Comparison of ENCODE assay signal across 1 cellular context in the genomic region with DNA sequence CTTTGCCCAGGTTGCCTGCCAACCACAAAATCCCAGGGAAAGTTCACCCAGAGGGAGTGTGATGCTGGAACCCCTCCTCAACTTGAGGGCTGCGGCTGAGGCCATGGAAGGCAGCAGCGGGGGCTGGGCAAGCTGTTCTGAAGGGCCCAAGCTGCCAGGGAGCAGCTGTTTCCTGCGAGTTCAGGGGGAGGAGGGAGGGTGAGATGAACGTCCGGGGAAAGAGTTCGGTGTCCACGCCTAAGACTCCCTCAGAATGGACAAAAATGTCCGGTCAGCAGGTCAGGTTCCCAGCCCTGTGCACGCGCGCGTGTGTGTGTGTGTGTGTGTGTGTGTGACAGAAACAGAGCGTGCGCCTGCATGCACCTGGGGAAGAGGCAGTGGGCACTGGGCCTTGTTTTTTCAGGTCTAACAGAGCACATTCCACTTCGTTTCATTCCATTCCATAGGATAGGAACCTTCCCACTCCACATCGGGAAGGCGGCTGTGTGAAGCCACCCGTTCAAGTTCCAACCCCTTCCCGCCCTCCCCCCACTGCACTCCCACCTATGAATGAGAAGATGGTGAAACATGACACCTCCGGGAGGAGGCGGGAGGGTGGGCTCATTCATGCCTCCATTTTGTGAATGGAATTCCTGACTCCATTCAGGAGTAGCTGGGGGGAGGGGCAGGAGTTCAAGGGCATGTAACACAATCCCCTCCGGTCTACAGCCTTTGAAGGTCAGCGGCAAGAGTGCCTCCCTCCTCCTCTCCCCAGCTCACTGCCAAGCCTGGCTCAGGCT.
TF ChIP-seq lines count a peak whose summit lies in the region.

No MANE protein-coding gene starts in this region.

TF ChIP-seq in HepG2, 621 proteins besides CTCF, POLR2A, EP300 and RAD21 (continued from another document and continues in another):
- TF ChIP-seq ZNF280D (CRISPR knock-in tag; IDR thresholded peaks at IDR 0.05), result no peak
- TF ChIP-seq MBNL3 (CRISPR knock-in tag; conservative IDR thresholded peaks at IDR 0.05), result no peak
- peak; percentile 99 for TF ChIP-seq ETV5 (CRISPR knock-in tag; IDR thresholded peaks at IDR 0.05; ENCODE audit: borderline replicate concordance)
- TF ChIP-seq, protein P1, sequence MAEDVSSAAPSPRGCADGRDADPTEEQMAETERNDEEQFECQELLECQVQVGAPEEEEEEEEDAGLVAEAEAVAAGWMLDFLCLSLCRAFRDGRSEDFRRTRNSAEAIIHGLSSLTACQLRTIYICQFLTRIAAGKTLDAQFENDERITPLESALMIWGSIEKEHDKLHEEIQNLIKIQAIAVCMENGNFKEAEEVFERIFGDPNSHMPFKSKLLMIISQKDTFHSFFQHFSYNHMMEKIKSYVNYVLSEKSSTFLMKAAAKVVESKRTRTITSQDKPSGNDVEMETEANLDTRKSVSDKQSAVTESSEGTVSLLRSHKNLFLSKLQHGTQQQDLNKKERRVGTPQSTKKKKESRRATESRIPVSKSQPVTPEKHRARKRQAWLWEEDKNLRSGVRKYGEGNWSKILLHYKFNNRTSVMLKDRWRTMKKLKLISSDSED (CRISPR knock-in tag; IDR thresholded peaks at IDR 0.05), result 0 out of 2 replicates have a peak, but pooled peaks have one; percentile 18
- peak; percentile 88 for TF ChIP-seq DRAP1 (CRISPR knock-in tag; IDR thresholded peaks at IDR 0.05)
- TF ChIP-seq SAFB2 (CRISPR knock-in tag; IDR thresholded peaks at IDR 0.05; ENCODE audit: borderline replicate concordance, low read depth), result peak; percentile 82
- TF ChIP-seq, protein P2, sequence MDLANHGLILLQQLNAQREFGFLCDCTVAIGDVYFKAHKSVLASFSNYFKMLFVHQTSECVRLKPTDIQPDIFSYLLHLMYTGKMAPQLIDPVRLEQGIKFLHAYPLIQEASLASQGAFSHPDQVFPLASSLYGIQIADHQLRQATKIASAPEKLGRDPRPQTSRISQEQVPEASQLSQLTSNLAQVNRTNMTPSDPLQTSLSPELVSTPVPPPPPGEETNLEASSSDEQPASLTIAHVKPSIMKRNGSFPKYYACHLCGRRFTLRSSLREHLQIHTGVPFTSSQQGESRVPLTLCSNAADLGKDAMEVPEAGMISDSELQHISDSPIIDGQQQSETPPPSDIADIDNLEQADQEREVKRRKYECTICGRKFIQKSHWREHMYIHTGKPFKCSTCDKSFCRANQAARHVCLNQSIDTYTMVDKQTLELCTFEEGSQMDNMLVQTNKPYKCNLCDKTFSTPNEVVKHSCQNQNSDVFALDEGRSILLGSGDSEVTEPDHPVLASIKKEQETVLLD (CRISPR knock-in tag; IDR thresholded peaks at IDR 0.05; ENCODE audit: low read depth), result no peak
- no peak for TF ChIP-seq ZNF530 (CRISPR knock-in tag; IDR thresholded peaks at IDR 0.05; ENCODE audit: low read depth)
- TF ChIP-seq RFXANK (CRISPR knock-in tag; IDR thresholded peaks at IDR 0.05), result peak; percentile 89
- TF ChIP-seq NAIF1 (CRISPR knock-in tag; IDR thresholded peaks at IDR 0.05; ENCODE audit: borderline replicate concordance), result peak; percentile 46; the same call in 1 of the 2 replicates
- TF ChIP-seq ZNF383 (CRISPR knock-in tag; IDR thresholded peaks at IDR 0.05; ENCODE audit: borderline replicate concordance), result peak; percentile 93; the same call in 1 of the 2 replicates
- peak; percentile 97 for TF ChIP-seq DPF2 (CRISPR knock-in tag; IDR thresholded peaks at IDR 0.05; ENCODE audit: borderline replicate concordance, low read depth)
- no peak for TF ChIP-seq ZNF235 (CRISPR knock-in tag; IDR thresholded peaks at IDR 0.05; ENCODE audit: borderline replicate concordance)
- peak; percentile 97 for TF ChIP-seq PHF5A (CRISPR knock-in tag; IDR thresholded peaks at IDR 0.05; ENCODE audit: low read depth, unreplicated experiment)
- peak; percentile 98 for TF ChIP-seq HDAC2 (CRISPR knock-in tag; IDR thresholded peaks at IDR 0.05)
- TF ChIP-seq, protein P3, sequence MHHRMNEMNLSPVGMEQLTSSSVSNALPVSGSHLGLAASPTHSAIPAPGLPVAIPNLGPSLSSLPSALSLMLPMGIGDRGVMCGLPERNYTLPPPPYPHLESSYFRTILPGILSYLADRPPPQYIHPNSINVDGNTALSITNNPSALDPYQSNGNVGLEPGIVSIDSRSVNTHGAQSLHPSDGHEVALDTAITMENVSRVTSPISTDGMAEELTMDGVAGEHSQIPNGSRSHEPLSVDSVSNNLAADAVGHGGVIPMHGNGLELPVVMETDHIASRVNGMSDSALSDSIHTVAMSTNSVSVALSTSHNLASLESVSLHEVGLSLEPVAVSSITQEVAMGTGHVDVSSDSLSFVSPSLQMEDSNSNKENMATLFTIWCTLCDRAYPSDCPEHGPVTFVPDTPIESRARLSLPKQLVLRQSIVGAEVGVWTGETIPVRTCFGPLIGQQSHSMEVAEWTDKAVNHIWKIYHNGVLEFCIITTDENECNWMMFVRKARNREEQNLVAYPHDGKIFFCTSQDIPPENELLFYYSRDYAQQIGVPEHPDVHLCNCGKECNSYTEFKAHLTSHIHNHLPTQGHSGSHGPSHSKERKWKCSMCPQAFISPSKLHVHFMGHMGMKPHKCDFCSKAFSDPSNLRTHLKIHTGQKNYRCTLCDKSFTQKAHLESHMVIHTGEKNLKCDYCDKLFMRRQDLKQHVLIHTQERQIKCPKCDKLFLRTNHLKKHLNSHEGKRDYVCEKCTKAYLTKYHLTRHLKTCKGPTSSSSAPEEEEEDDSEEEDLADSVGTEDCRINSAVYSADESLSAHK (CRISPR knock-in tag; IDR thresholded peaks at IDR 0.05; ENCODE audit: borderline replicate concordance), result no peak
- TF ChIP-seq RNF2 (conservative IDR thresholded peaks at IDR 0.05; ENCODE audit: low read depth), result no peak
- TF ChIP-seq WIZ (CRISPR knock-in tag; IDR thresholded peaks at IDR 0.05), result no peak
- TF ChIP-seq ZNF282 (IDR thresholded peaks at IDR 0.05; ENCODE audit: partially characterized antibody), result no peak
- TF ChIP-seq, protein P4, sequence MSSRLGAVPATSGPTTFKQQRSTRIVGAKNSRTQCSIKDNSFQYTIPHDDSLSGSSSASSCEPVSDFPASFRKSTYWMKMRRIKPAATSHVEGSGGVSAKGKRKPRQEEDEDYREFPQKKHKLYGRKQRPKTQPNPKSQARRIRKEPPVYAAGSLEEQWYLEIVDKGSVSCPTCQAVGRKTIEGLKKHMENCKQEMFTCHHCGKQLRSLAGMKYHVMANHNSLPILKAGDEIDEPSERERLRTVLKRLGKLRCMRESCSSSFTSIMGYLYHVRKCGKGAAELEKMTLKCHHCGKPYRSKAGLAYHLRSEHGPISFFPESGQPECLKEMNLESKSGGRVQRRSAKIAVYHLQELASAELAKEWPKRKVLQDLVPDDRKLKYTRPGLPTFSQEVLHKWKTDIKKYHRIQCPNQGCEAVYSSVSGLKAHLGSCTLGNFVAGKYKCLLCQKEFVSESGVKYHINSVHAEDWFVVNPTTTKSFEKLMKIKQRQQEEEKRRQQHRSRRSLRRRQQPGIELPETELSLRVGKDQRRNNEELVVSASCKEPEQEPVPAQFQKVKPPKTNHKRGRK (CRISPR knock-in tag; IDR thresholded peaks at IDR 0.05), result no peak
- no peak for TF ChIP-seq TAF15 (IDR thresholded peaks at IDR 0.05; ENCODE audit: low read depth, low read length, poor library complexity, severe bottlenecking)
- peak; percentile 70 to 87 for TF ChIP-seq MAFK (conservative IDR thresholded peaks at IDR 0.05 in 1 of 2, IDR thresholded peaks at IDR 0.05 in 1 of 2; ENCODE audit: low read length in 2 of 2)
- TF ChIP-seq NCOR1 (IDR thresholded peaks at IDR 0.05; ENCODE audit: borderline replicate concordance, low read length), result peak; percentile 98
- peak; percentile 55; the same call in 1 of the 2 replicates for TF ChIP-seq ZNF441 (CRISPR knock-in tag; IDR thresholded peaks at IDR 0.05; ENCODE audit: borderline replicate concordance)
- peak; percentile 80; the same call in 1 of the 2 replicates for TF ChIP-seq TMF1 (CRISPR knock-in tag; IDR thresholded peaks at IDR 0.05; ENCODE audit: low read depth)
- no peak for TF ChIP-seq CSRNP2 (CRISPR knock-in tag; conservative IDR thresholded peaks at IDR 0.05; ENCODE audit: low read depth)
- no peak for TF ChIP-seq PLRG1 (conservative IDR thresholded peaks at IDR 0.05)
- peak; percentile 90; the same call in 1 of the 2 replicates for TF ChIP-seq ZNF747 (CRISPR knock-in tag; IDR thresholded peaks at IDR 0.05; ENCODE audit: borderline replicate concordance)
- 0 out of 2 replicates have a peak, but pooled peaks have one; percentile 65 for TF ChIP-seq RBAK (CRISPR knock-in tag; IDR thresholded peaks at IDR 0.05)
- TF ChIP-seq JUNB (CRISPR knock-in tag; IDR thresholded peaks at IDR 0.05; ENCODE audit: borderline replicate concordance), result peak; percentile 21; the same call in 1 of the 2 replicates
- TF ChIP-seq ZNF670 (CRISPR knock-in tag; IDR thresholded peaks at IDR 0.05; ENCODE audit: borderline replicate concordance), result peak; percentile 95; the same call in 1 of the 2 replicates
- peak; percentile 94 for TF ChIP-seq SOX5 (CRISPR knock-in tag; IDR thresholded peaks at IDR 0.05; ENCODE audit: borderline replicate concordance)
- no peak for TF ChIP-seq ZNF496 (CRISPR knock-in tag; IDR thresholded peaks at IDR 0.05; ENCODE audit: insufficient replicate concordance)
- TF ChIP-seq, protein P5, sequence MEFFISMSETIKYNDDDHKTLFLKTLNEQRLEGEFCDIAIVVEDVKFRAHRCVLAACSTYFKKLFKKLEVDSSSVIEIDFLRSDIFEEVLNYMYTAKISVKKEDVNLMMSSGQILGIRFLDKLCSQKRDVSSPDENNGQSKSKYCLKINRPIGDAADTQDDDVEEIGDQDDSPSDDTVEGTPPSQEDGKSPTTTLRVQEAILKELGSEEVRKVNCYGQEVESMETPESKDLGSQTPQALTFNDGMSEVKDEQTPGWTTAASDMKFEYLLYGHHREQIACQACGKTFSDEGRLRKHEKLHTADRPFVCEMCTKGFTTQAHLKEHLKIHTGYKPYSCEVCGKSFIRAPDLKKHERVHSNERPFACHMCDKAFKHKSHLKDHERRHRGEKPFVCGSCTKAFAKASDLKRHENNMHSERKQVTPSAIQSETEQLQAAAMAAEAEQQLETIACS (CRISPR knock-in tag; IDR thresholded peaks at IDR 0.05), result no peak; the same call in 1 of the 2 replicates
- TF ChIP-seq ZNF207 (IDR thresholded peaks at IDR 0.05; ENCODE audit: borderline replicate concordance), result no peak
- peak; percentile 87 for TF ChIP-seq THAP11 (CRISPR knock-in tag; IDR thresholded peaks at IDR 0.05)
- TF ChIP-seq, protein P6, sequence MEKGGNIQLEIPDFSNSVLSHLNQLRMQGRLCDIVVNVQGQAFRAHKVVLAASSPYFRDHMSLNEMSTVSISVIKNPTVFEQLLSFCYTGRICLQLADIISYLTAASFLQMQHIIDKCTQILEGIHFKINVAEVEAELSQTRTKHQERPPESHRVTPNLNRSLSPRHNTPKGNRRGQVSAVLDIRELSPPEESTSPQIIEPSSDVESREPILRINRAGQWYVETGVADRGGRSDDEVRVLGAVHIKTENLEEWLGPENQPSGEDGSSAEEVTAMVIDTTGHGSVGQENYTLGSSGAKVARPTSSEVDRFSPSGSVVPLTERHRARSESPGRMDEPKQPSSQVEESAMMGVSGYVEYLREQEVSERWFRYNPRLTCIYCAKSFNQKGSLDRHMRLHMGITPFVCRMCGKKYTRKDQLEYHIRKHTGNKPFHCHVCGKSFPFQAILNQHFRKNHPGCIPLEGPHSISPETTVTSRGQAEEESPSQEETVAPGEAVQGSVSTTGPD (CRISPR knock-in tag; IDR thresholded peaks at IDR 0.05), result no peak
- peak; percentile 95 for TF ChIP-seq FOXA3 (CRISPR knock-in tag; IDR thresholded peaks at IDR 0.05)
- peak; percentile 84 for TF ChIP-seq ZBTB26 (CRISPR knock-in tag; IDR thresholded peaks at IDR 0.05; ENCODE audit: borderline replicate concordance)
- TF ChIP-seq ZFP36L1 (CRISPR knock-in tag; IDR thresholded peaks at IDR 0.05), result peak; percentile 57
- no peak for TF ChIP-seq TCF12 (IDR thresholded peaks at IDR 0.05)
- TF ChIP-seq TCF12 (CRISPR knock-in tag; IDR thresholded peaks at IDR 0.05), result no peak; the same call in none of the 2 replicates
